ENCODE assay signal across 23 cellular contexts in the genomic region with DNA sequence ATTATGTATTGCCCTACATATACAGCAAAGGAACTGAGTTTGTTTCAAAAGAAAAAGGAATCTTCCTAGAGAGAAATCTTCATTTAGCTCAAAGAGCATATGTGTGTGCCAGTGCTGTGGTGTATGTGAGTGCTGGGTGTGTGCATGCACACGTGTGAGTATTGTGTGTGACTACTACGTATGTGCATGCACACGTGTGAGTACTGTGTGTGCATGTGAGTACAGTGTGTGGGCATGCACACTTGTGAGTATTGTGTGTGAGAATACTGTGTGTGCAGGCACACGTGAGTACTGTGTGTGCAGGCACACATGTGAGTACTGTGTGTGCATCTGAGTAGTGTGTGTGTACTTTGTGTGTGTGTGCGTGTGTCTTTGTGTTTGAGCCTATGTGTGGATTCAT.
DNase-seq lines count a peak whose midpoint lies in the region; ATAC-seq, FAIRE-seq and TF ChIP-seq lines count a peak whose summit lies in the region.
"Had no signal": no experiment of that assay in that cellular context is flagged by ENCODE, and none has a peak within 500 bp of the region (broad histone marks: within the 10 kb centered on the region; RNA-seq: fewer than 3 reads in every experiment).

No MANE protein-coding gene starts in this region.

- intact Hi-C loops in HepG2 (cut with micrococcal nuclease; ENCODE audit: unreplicated experiment) (no loop called here), right lobe of liver (cut with DNase I) (no loop called here), vagina (cut with DNase I) (no loop called here)

- no peak overlapping the region for H3K4ac ChIP-seq in trophoblast cell (ENCODE audit: low read depth, low read length)

- no peak overlapping the region for H4K91ac ChIP-seq in trophoblast cell (ENCODE audit: low read depth, low read length)

- H3K23ac ChIP-seq in trophoblast cell (ENCODE audit: low read length) = peak overlapping the region; percentile 76

- no peak overlapping the region for H2BK12ac ChIP-seq in trophoblast cell (ENCODE audit: low read length)

- H3K9ac ChIP-seq in HepG2 (ENCODE audit: insufficient read depth, low read depth, low read length) (no peak overlapping the region), trophoblast cell (ENCODE audit: low read length) (peak overlapping the region; percentile 5)
- H3K9ac ChIP-seq: BLaER1 treated with 17β-estradiol and CSF1 and Interleukin-3, amounts not matched to agents 10 nM and 100 nM had no signal

- H3K36me3 ChIP-seq in HepG2 (replicated peaks in 1 of 2; ENCODE audit: control insufficient read depth in 1 of 2, insufficient read depth in 2 of 2, low read length in 2 of 2) = no peaks in the 10 kb centered on the region
- no peaks in the 10 kb centered on the region for H3K36me3 ChIP-seq in right lobe of liver
- H3K36me3 ChIP-seq in trophoblast cell (ENCODE audit: control insufficient read depth in 1 of 2, insufficient read depth in 2 of 2, low read length in 2 of 2) = no peaks in the 10 kb centered on the region
- H3K36me3 ChIP-seq in vagina = no peaks in the 10 kb centered on the region
- H3K36me3 ChIP-seq: BLaER1 treated with 17β-estradiol and CSF1 and Interleukin-3, amounts not matched to agents 10 nM and 100 nM had no signal

- no peak for FAIRE-seq in HepG2 (lab: Jason Lieb, UNC)
- FAIRE-seq in urothelium cell line (lab: Jason Lieb, UNC) = peak; percentile 30
- FAIRE-seq: A549, D721Med, G401.6, GM12892, GM18507 had no signal

- H3K27me3 ChIP-seq in HepG2 (ENCODE audit: control insufficient read depth in 1 of 2, insufficient read depth in 2 of 2, low read length in 2 of 2) (no peaks in the 10 kb centered on the region; a peak in 1 of 5 replicates), right lobe of liver (no peaks in the 10 kb centered on the region), trophoblast cell (ENCODE audit: insufficient read depth, low read length) (no peaks in the 10 kb centered on the region), vagina (no peaks in the 10 kb centered on the region)
- H3K27me3 ChIP-seq: BLaER1 treated with 17β-estradiol and CSF1 and Interleukin-3, amounts not matched to agents 10 nM and 100 nM had no signal

- no peaks in the 10 kb centered on the region for H3K79me2 ChIP-seq in HepG2 (ENCODE audit: insufficient read depth, low read length)
- H3K79me2 ChIP-seq in trophoblast cell (ENCODE audit: control insufficient read depth, insufficient read depth, low read length, poor library complexity) = no peaks in the 10 kb centered on the region

- no peak overlapping the region for H3K4me3 ChIP-seq in HepG2 (replicated peaks in 1 of 3; ENCODE audit: insufficient read depth in 1 of 3, low read depth in 2 of 3, low read length in 3 of 3)
- H3K4me3 ChIP-seq in right lobe of liver = no peak overlapping the region
- H3K4me3 ChIP-seq in trophoblast cell (ENCODE audit: low read depth, low read length) = peak overlapping the region; percentile 58
- H3K4me3 ChIP-seq in vagina = no peak overlapping the region
- H3K4me3 ChIP-seq: A549; BLaER1 treated with 17β-estradiol and CSF1 and Interleukin-3, amounts not matched to agents 10 nM and 100 nM had no signal

- H3K14ac ChIP-seq in trophoblast cell (ENCODE audit: low read length) = no peak overlapping the region

- no peak for DNase-seq in HepG2 (ENCODE audit: low spot score)
- no peak for DNase-seq in right lobe of liver
- peak; percentile 9 for DNase-seq in islet precursor cell
- no peak for DNase-seq in trophoblast cell
- DNase-seq in urothelium cell line (ENCODE audit: low spot score) = no peak
- no peak for DNase-seq in RWPE1 (ENCODE audit: low spot score)
- no peak for DNase-seq in vagina (ENCODE audit: extremely low spot score in 2 of 2)
- no peak for DNase-seq in activated CD4-positive, alpha-beta T cell treated with anti-CD3 and anti-CD28 coated beads, Interleukin-2, amount 50 U/mL, for 1 hour
- DNase-seq: AML-193; Caco-2; Calu3; CD4-positive, alpha-beta T cell; CD8-positive, alpha-beta T cell; DMS79 treated with DMSO at 0.1 percent for 48 hours; GF-D8 had no signal

- no peak for TF ChIP-seq EP300 in HepG2 (IDR thresholded peaks at IDR 0.05; ENCODE audit: low read depth in 2 of 2, low read length in 2 of 2)
- TF ChIP-seq EP300 in HepG2 (CRISPR knock-in tag; IDR thresholded peaks at IDR 0.05; ENCODE audit: borderline replicate concordance) = no peak

- 12% methylated on average over 3 of the region's 5 CpGs for WGBS in HepG2 (ENCODE audit: low lambda C conversion rate)
- 23% methylated on average over 5 of the region's 5 CpGs for WGBS in right lobe of liver (ENCODE audit: insufficient coverage, low coverage, low lambda C conversion rate, missing lambda C conversion rate)
- WGBS in trophoblast cell (ENCODE audit: extremely low coverage, insufficient coverage, insufficient read length) = no CpG with 5 or more reads among the region's 5 CpGs

- TF ChIP-seq RAD21 in HepG2 (CRISPR knock-in tag; IDR thresholded peaks at IDR 0.05) = no peak

- TF ChIP-seq POLR2A in HepG2 (IDR thresholded peaks at IDR 0.05; ENCODE audit: insufficient read depth in 1 of 2, low read depth in 2 of 2, low read length in 2 of 2) (no peak), right lobe of liver (IDR thresholded peaks at IDR 0.05) (no peak), vagina (IDR thresholded peaks at IDR 0.05) (no peak)

- H3K79me1 ChIP-seq in trophoblast cell (ENCODE audit: low read length) = no peaks in the 10 kb centered on the region

- H4K20me1 ChIP-seq in HepG2 (ENCODE audit: insufficient read depth, low read length) = no peaks in the 10 kb centered on the region
- H4K20me1 ChIP-seq: BLaER1 treated with 17β-estradiol and CSF1 and Interleukin-3, amounts not matched to agents 10 nM and 100 nM had no signal

- POLR2A ChIA-PET in HepG2 (lab: Yijun Ruan, JAX) = no interaction called here
- POLR2A ChIA-PET in RWPE1 (lab: Yijun Ruan, JAX; ENCODE audit: low non-redundant PET) = no interaction called here

- in situ Hi-C loops in HepG2 (cut with HindIII; ENCODE audit: extremely low pct_ligation_motif_present, low pct_unique_long_range_greater_than_20kb) = no loop called here

- H3K18ac ChIP-seq in trophoblast cell (ENCODE audit: low read length) = no peak overlapping the region

- H3K4me1 ChIP-seq in HepG2 (ENCODE audit: insufficient read depth, low read length) (no peaks in the 10 kb centered on the region), right lobe of liver (no peaks in the 10 kb centered on the region), trophoblast cell (ENCODE audit: control insufficient read depth in 1 of 2, insufficient read depth in 2 of 2, low read length in 2 of 2) (no peaks in the 10 kb centered on the region), vagina (no peaks in the 10 kb centered on the region)
- H3K4me1 ChIP-seq: A549; BLaER1 treated with 17β-estradiol and CSF1 and Interleukin-3, amounts not matched to agents 10 nM and 100 nM; Caco-2 had no signal

- no peak overlapping the region for H2BK120ac ChIP-seq in trophoblast cell (ENCODE audit: insufficient read depth, low read length, poor library complexity)

- H2AK5ac ChIP-seq in trophoblast cell (ENCODE audit: low read length) = no peak overlapping the region

- H3K27ac ChIP-seq in HepG2 (ENCODE audit: extremely low read length, insufficient read depth, low read length) (no peak overlapping the region), right lobe of liver (no peak overlapping the region), trophoblast cell (ENCODE audit: low read depth, low read length) (no peak overlapping the region), RWPE1 (no peak overlapping the region), vagina (no peak overlapping the region)
- H3K27ac ChIP-seq: 22Rv1; A549; BLaER1 treated with 17β-estradiol and CSF1 and Interleukin-3, amounts not matched to agents 10 nM and 100 nM; C4-2B had no signal

- no peak overlapping the region for H2BK5ac ChIP-seq in trophoblast cell (ENCODE audit: low read depth, low read length, poor library complexity)

- no TSS peak for BruUV-seq in HepG2 (replicated peaks; lab: Mats Ljungman, UMichigan)

- peaks cover 16% of the 10 kb centered on the region; the same call in 1 of the 2 replicates for H3K9me3 ChIP-seq in HepG2 (ENCODE audit: low read length)
- H3K9me3 ChIP-seq in right lobe of liver = no peaks in the 10 kb centered on the region
- H3K9me3 ChIP-seq in trophoblast cell (ENCODE audit: insufficient read depth, low read depth, low read length) = peaks cover 3% of the 10 kb centered on the region
- no peaks in the 10 kb centered on the region for H3K9me3 ChIP-seq in vagina
- H3K9me3 ChIP-seq: A549 had no signal

- H4K12ac ChIP-seq in trophoblast cell (ENCODE audit: low read depth, low read length) = no peak overlapping the region

- H3K4me2 ChIP-seq in HepG2 (ENCODE audit: low read depth, low read length) (no peak overlapping the region), trophoblast cell (ENCODE audit: low read length) (no peak overlapping the region)
- H3K4me2 ChIP-seq: A549; BLaER1 treated with 17β-estradiol and CSF1 and Interleukin-3, amounts not matched to agents 10 nM and 100 nM had no signal

- no peak overlapping the region for H2AFZ ChIP-seq in HepG2 (ENCODE audit: low read length)
- H2AFZ ChIP-seq in trophoblast cell (ENCODE audit: insufficient read depth, low read length, poor library complexity) = no peak overlapping the region

- TF ChIP-seq CTCF in HepG2 (CRISPR knock-in tag; IDR thresholded peaks at IDR 0.05) (no peak), right lobe of liver (IDR thresholded peaks at IDR 0.05) (no peak), RWPE1 (conservative IDR thresholded peaks at IDR 0.05; ENCODE audit: low read depth) (no peak), vagina (IDR thresholded peaks at IDR 0.05) (no peak)

- ATAC-seq in HepG2 (no peak), right lobe of liver (no peak)
- ATAC-seq: A549; CD8-positive, alpha-beta T cell had no signal

- CTCF ChIA-PET in HepG2 (lab: Yijun Ruan, JAX; ENCODE audit: low intra/inter-chr PET ratio, low total read pairs) = no interaction called here
- CTCF ChIA-PET in RWPE1 (lab: Yijun Ruan, JAX) = no interaction called here

- H4K8ac ChIP-seq in trophoblast cell (ENCODE audit: low read depth, low read length) = no peak overlapping the region

TF ChIP-seq in HepG2, 621 proteins besides CTCF, POLR2A, EP300 and RAD21 (continues in another document):
- TF ChIP-seq GLMP (CRISPR knock-in tag; IDR thresholded peaks at IDR 0.05; ENCODE audit: borderline replicate concordance) = no peak
